ENCODE assay signal across 1 cellular context in genomic region chr11:61425367-61426131, GRCh38.
A peak's percentile ranks its signal among the peaks of the same experiment; 100 is the strongest.
TF ChIP-seq lines count a peak whose summit lies in the region.

No MANE protein-coding gene starts in this region.

TF ChIP-seq in HepG2, 621 proteins besides CTCF, POLR2A, EP300 and RAD21:
- peak; percentile 56 for TF ChIP-seq RBM22 (optimal IDR thresholded peaks at IDR 0.05; ENCODE audit: low read length)
- no peak for TF ChIP-seq NFE2L1 (CRISPR knock-in tag; IDR thresholded peaks at IDR 0.05; ENCODE audit: borderline replicate concordance)
